ENCODE assay signal across 9 cellular contexts in genomic region chrX:88660836-88661235, GRCh38.
"Had no signal": no experiment of that assay in that cellular context is flagged by ENCODE, and none has a peak within 500 bp of the region (broad histone marks: within the 10 kb centered on the region; RNA-seq: fewer than 3 reads in every experiment).

No MANE protein-coding gene starts in this region.

- H3K9ac ChIP-seq: GM23248 had no signal

- DNase-seq: GM23248, GOT3, H7, HCEC 1CT, IMR-90, KG1 had no signal

- ATAC-seq: HepG2, K562 had no signal

- H3K4me3 ChIP-seq: GM23248, K562 had no signal

- H2AFZ ChIP-seq: GM23248 had no signal

- H3K27ac ChIP-seq: GM23248, HL-60 had no signal

- FAIRE-seq: HepG2, K562 had no signal
